ENCODE assay signal across 1 cellular context in the genomic region with DNA sequence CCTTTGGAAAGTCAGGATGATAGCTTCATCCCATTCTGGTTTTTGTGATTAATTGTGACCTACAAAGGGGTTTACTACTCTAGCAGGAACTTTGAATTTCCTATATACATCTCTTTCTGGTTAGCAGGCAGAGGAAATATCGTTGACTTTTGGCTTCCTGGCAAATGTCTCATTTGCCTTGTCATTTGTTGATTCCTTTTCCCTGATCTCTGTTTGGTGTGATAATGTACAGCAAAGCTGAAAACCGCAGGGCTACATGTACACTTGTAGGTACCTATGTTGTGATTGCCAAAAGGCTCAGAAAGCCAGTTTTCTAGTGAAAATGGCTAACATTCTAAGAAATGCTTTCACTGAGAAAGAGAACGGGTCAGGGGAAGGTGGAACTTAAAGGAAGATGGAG.
TF ChIP-seq lines count a peak whose summit lies in the region.

No MANE protein-coding gene starts in this region.

TF ChIP-seq in K562, 482 proteins besides CTCF, POLR2A, EP300 and RAD21:
- no peak for TF ChIP-seq EP400 (IDR thresholded peaks at IDR 0.05)
- no peak for TF ChIP-seq BHLHE40 (IDR thresholded peaks at IDR 0.05; ENCODE audit: low read length)
- TF ChIP-seq SAFB (IDR thresholded peaks at IDR 0.05; ENCODE audit: borderline replicate concordance, low read depth, low read length), result no peak
- TF ChIP-seq UBTF (IDR thresholded peaks at IDR 0.05; ENCODE audit: borderline replicate concordance in 1 of 2, low read depth in 2 of 2, low read length in 2 of 2), result no peak
- peak; percentile 88 for TF ChIP-seq ARID1B (IDR thresholded peaks at IDR 0.05)
- peak in 1 of 2 experiments; percentile 34; a peak in 1 of 4 replicates for TF ChIP-seq ARNT (IDR thresholded peaks at IDR 0.05)
- no peak for TF ChIP-seq ZBTB33 (CRISPR knock-in tag; IDR thresholded peaks at IDR 0.05)
- TF ChIP-seq TAL1 (IDR thresholded peaks at IDR 0.05), result peak; percentile 46; the same call in 1 of the 2 replicates
- TF ChIP-seq MAFF (IDR thresholded peaks at IDR 0.05; ENCODE audit: low read length), result peak; percentile 48; the same call in 1 of the 2 replicates
- TF ChIP-seq ATF7 (IDR thresholded peaks at IDR 0.05), result no peak
- peak; percentile 49; the same call in 1 of the 2 replicates for TF ChIP-seq C11orf30 (IDR thresholded peaks at IDR 0.05; ENCODE audit: low read depth)
- TF ChIP-seq NCOR1 (IDR thresholded peaks at IDR 0.05), result peak; percentile 48; the same call in 1 of the 2 replicates
- peak; percentile 39; the same call in 1 of the 2 replicates for TF ChIP-seq ZNF316 (IDR thresholded peaks at IDR 0.05)
- TF ChIP-seq HNRNPK (IDR thresholded peaks at IDR 0.05; ENCODE audit: low read depth, low read length, poor library complexity, severe bottlenecking), result no peak
- TF ChIP-seq CBFA2T3 (IDR thresholded peaks at IDR 0.05), result peak; percentile 77
- TF ChIP-seq TCF7L2 (IDR thresholded peaks at IDR 0.05; ENCODE audit: low read depth, low read length), result no peak
- TF ChIP-seq HDAC1 (IDR thresholded peaks at IDR 0.05), result peak in 1 of 2 experiments; percentile 71; a peak in 1 of 4 replicates
- no peak for TF ChIP-seq CREM (IDR thresholded peaks at IDR 0.05; ENCODE audit: low read depth)
- no peak for TF ChIP-seq SIN3A (IDR thresholded peaks at IDR 0.05; ENCODE audit: borderline replicate concordance in 2 of 2, control insufficient read depth in 1 of 2, low read depth in 2 of 2, low read length in 2 of 2)
- peak; percentile 66; the same call in 1 of the 2 replicates for TF ChIP-seq ESRRA (IDR thresholded peaks at IDR 0.05; ENCODE audit: borderline replicate concordance, low read depth)
- TF ChIP-seq HMBOX1 (IDR thresholded peaks at IDR 0.05), result 0 out of 2 replicates have a peak, but pooled peaks have one; percentile 31
- peak; percentile 67 to 82; a peak in 3 of 4 replicates for TF ChIP-seq KDM1A (IDR thresholded peaks at IDR 0.05)
- peak; percentile 29 for TF ChIP-seq MEIS2 (IDR thresholded peaks at IDR 0.05; ENCODE audit: partially characterized antibody)
- TF ChIP-seq STAT5A (IDR thresholded peaks at IDR 0.05; ENCODE audit: borderline replicate concordance, low read length), result peak; percentile 51
- peak; percentile 56; the same call in 1 of the 2 replicates for TF ChIP-seq SMARCE1 (IDR thresholded peaks at IDR 0.05)
- TF ChIP-seq SMARCA4 (IDR thresholded peaks at IDR 0.05), result peak; percentile 69
- 0 out of 2 replicates have a peak, but pooled peaks have one; percentile 35 for TF ChIP-seq EHMT2 (IDR thresholded peaks at IDR 0.05)
- TF ChIP-seq TEAD4 (IDR thresholded peaks at IDR 0.05; ENCODE audit: low read length), result peak; percentile 74; the same call in 1 of the 2 replicates
- no peak for TF ChIP-seq TEAD4 (CRISPR knock-in tag; IDR thresholded peaks at IDR 0.05; ENCODE audit: borderline replicate concordance)
- no peak for TF ChIP-seq ZNF668 (CRISPR knock-in tag; IDR thresholded peaks at IDR 0.05)
- TF ChIP-seq TCF3 (CRISPR knock-in tag; IDR thresholded peaks at IDR 0.05), result peak; percentile 62
- TF ChIP-seq NFIC (IDR thresholded peaks at IDR 0.05), result peak; percentile 20; the same call in 1 of the 2 replicates
- TF ChIP-seq CREBBP (IDR thresholded peaks at IDR 0.05; ENCODE audit: low read depth, low read length), result no peak
- TF ChIP-seq ZNF408 (CRISPR knock-in tag; IDR thresholded peaks at IDR 0.05; ENCODE audit: low read depth), result no peak
- no peak for TF ChIP-seq IRF9 (tag; IDR thresholded peaks at IDR 0.05)
- TF ChIP-seq DPF2 (IDR thresholded peaks at IDR 0.05), result peak; percentile 77
- peak in 1 of 2 experiments; percentile 76; a peak in 2 of 4 replicates for TF ChIP-seq RCOR1 (IDR thresholded peaks at IDR 0.05; ENCODE audit: borderline replicate concordance in 1 of 2, low read depth in 2 of 2, low read length in 2 of 2)
- TF ChIP-seq HDAC2 (IDR thresholded peaks at IDR 0.05), result peak; percentile 32; the same call in 1 of the 2 replicates
- no peak for TF ChIP-seq STAG1 (CRISPR knock-in tag; IDR thresholded peaks at IDR 0.05; ENCODE audit: borderline replicate concordance)
- TF ChIP-seq NFE2 (IDR thresholded peaks at IDR 0.05; ENCODE audit: low read depth), result peak; percentile 80
- TF ChIP-seq CBFA2T2 (conservative IDR thresholded peaks at IDR 0.05), result peak; percentile 48; the same call in 1 of the 2 replicates
